Comparison of ENCODE assay signal across 9 cellular contexts in the genomic region with DNA sequence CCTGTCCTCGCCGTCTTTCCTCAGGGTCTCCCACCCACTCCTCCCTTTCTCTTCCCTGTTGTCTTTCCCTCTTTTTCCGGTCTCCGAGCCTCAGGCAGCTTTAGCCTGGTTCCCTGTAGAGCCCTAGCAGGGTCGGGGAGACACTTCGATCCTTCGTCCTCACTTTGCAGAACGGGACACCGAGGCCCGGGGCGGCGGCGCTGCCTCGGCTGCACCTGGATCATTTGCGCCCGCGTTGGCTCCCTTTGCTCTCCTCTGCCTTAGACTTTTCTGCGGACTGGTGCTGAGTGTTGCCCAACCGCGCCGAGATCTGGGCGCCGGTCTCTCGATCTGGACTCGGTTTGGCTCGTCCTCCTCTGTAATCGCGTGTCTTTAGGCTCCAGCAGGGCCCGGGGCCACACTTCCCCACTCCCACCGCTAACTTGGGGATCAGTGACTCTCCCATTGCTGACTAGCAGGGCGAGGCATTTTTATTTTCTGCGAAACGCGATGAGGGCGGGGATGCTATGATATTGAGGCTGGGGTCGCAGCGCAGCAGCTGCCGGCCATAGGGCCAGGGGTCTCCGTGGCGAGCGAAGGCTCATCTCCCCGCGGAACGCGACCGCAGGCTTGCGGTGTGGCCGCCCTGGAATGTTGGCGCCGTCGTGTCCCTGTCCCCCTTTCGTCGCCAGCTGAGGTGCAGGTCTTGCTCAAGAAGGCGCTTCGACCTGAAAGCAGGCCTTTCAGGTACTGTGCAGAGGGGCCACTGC. TPM values are rescaled to one million over a fixed set of nuclear protein-coding genes. Genes with fewer than 3 reads are reported as not detected.
DNase-seq lines count a peak whose midpoint lies in the region; ATAC-seq and TF ChIP-seq lines count a peak whose summit lies in the region.
"Had no signal": no experiment of that assay in that cellular context is flagged by ENCODE, and none has a peak within 500 bp of the region (broad histone marks: within the 10 kb centered on the region; RNA-seq: fewer than 3 reads in every experiment).

No MANE protein-coding gene starts in this region.

- H3K9me3 ChIP-seq in heart right ventricle: no peaks in the 10 kb centered on the region

- peaks cover 11 to 65% (median 32%) of the 10 kb centered on the region in 7 donors for H3K27me3 ChIP-seq in heart right ventricle

- H3K4me3 ChIP-seq in WI38 (ENCODE audit: low read depth, low read length): peak overlapping the region; percentile 74
- peak overlapping the region; percentile 46 to 74 (median 68) for H3K4me3 ChIP-seq in heart right ventricle
- H3K4me3 ChIP-seq in skin epidermis: peak overlapping the region; percentile 58 to 77 (median 67)

- ATAC-seq in heart right ventricle: peak in 2 of 8 donors; percentile 7 to 16
- no peak for ATAC-seq in HG02981 (IDR thresholded peaks at IDR 0.05; ENCODE audit: unreplicated experiment)

- no peak for TF ChIP-seq CTCF in GM13976 (IDR thresholded peaks at IDR 0.05; ENCODE audit: borderline replicate concordance, control extremely low read depth, extremely low read depth, insufficient read depth, missing control alignments)
- no peak for TF ChIP-seq CTCF in WI38 (IDR thresholded peaks at IDR 0.05; ENCODE audit: low read depth, low read length)
- no peak for TF ChIP-seq CTCF in heart right ventricle (IDR thresholded peaks at IDR 0.05)

- 11 to 13% methylated on average over 55 of the region's 55 CpGs for WGBS in heart right ventricle, 2 donors

- in situ Hi-C loops in GM13976 (cut with MboI; ENCODE audit: low sequenced_read_pairs, unreplicated experiment): no loop called here

- intact Hi-C loops in heart right ventricle (cut with DNase I): loop anchor here in 3 of 10 donors (5.0 to 10.0 kb wide), 2 partner anchors 45 to 168 kb away; no protein-coding TSS in a partner anchor

- DNase-seq in GM13976 (ENCODE audit: low spot score): peak; percentile 34
- DNase-seq in heart right ventricle: no peak
- no peak for DNase-seq in islet precursor cell
- no peak for DNase-seq in kidney tubule cell (ENCODE audit: low spot score)
- DNase-seq in NCI-H2081 (lab: John Stamatoyannopoulos, UW): no peak

- peaks cover 5 to 49% (median 17%) of the 10 kb centered on the region in 9 donors for H3K4me1 ChIP-seq in heart right ventricle

- H3K27ac ChIP-seq in heart right ventricle (no peak overlapping the region), skin epidermis (peak overlapping the region in 14 of 21 experiments; percentile 5 to 77 (median 39))

- peaks cover 0 to 2% (median 0%) of the 10 kb centered on the region in 9 donors for H3K36me3 ChIP-seq in heart right ventricle

RNA-seq across cellular contexts. Expression of a gene that starts 1.6 kb away (rescaled TPM):
- 1 to 10 TPM in 9 of 10 donors, under 1 TPM in 1; 0.86 to 5.0 (median 3.7) TPM for total RNA-seq in heart right ventricle
- polyA plus RNA-seq in heart right ventricle: under 1 TPM; 0.73 to 0.87 TPM

RNA-seq across cellular contexts. Expression of a gene that starts 40.6 kb away (rescaled TPM):
- 1,000 to 10,000 TPM in 8 of 10 donors, 100 to 1,000 TPM in 2; 648 to 3,929 (median 2,797) TPM for total RNA-seq in heart right ventricle
- 1,000 to 10,000 TPM in 1 of 2 donors, 100 to 1,000 TPM in 1; 534 to 1,893 TPM for polyA plus RNA-seq in heart right ventricle
- total RNA-seq: RPMI7951 had no signal

Comparison
In these comparisons a context has a peak if more than half of its experiments do, and no peak if none do; other contexts are left out.
1. H3K27ac ChIP-seq: peak in skin epidermis (14 of 21); none in heart right ventricle (0 of 10).
2. Peak in every context shown above with its lines, with median percentiles within 50 percentile points of each other: H3K4me3 ChIP-seq.